ENCODE assay signal across 23 cellular contexts in the genomic region with DNA sequence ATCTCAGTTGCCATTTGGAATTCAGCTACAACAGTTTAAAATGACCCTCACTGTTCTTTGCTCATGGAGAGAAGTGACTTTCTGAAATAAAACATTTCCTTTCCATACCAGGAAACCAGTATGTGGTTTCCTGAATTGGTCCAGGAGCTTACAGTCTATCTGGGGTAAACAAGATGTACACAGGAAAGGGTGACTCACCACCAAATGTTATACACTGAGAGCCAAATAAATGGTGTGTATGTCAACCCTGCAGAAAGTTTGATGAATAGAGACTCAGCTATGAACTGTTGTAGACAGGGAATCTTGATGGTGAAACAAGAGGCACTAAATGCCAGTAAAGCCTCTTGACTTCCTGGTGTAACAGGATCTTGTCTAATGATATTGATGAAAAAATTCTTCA.
DNase-seq lines count a peak whose midpoint lies in the region; ATAC-seq and TF ChIP-seq lines count a peak whose summit lies in the region.
"Had no signal": no experiment of that assay in that cellular context is flagged by ENCODE, and none has a peak within 500 bp of the region (broad histone marks: within the 10 kb centered on the region; RNA-seq: fewer than 3 reads in every experiment).

No MANE protein-coding gene starts in this region.

- H3K9me3 Mint-ChIP-seq in activated T-helper 17 cell treated with anti-CD3 and anti-CD28 coated beads, Interleukin-2, amount 50 U/mL, for 72 hours: no peaks in the 10 kb centered on the region
- H3K9me3 Mint-ChIP-seq: CD4-positive, alpha-beta T cell; type B pancreatic cell had no signal

- TF ChIP-seq CTCF in fibroblast of pulmonary artery (IDR thresholded peaks at IDR 0.05; ENCODE audit: low read length, missing control alignments): no peak

- DNase-seq in Daoy (ENCODE audit: low read depth) (peak; percentile 4), fibroblast of pulmonary artery (ENCODE audit: low read depth) (peak; percentile 68), cerebellar nuclear complex (lab: John Stamatoyannopoulos, UW) (no peak)
- no peak for DNase-seq in stimulated activated CD8-positive, alpha-beta memory T cell treated with anti-CD3 and anti-CD28 coated beads, Interleukin-4, amount 100 ng/mL, for 48 hours
- DNase-seq: CD4-positive, alpha-beta T cell; DMS79; glutamatergic neuron; H7; KG1; NCI-H1092; NCI-H2081 treated with DMSO at 0.1 percent for 48 hours; NCI-H446 treated with DMSO at 0.1 percent for 48 hours; stimulated activated CD4-positive, alpha-beta T cell treated with anti-CD3 and anti-CD28 coated beads, Interleukin-2, amount 100 ng/mL, for 48 hours; stomach; T1000 had no signal

- ATAC-seq in activated T-helper 17 cell treated with anti-CD3 and anti-CD28 coated beads, Interleukin-2, amount 50 U/mL, for 72 hours (replicated peaks): peak; percentile 39
- ATAC-seq in GM21381 (IDR thresholded peaks at IDR 0.05; ENCODE audit: unreplicated experiment): no peak
- ATAC-seq in HG02798 (IDR thresholded peaks at IDR 0.05; ENCODE audit: poor library complexity, unreplicated experiment): no peak
- ATAC-seq: left lobe of liver had no signal

- H3K27me3 Mint-ChIP-seq in activated T-helper 17 cell treated with anti-CD3 and anti-CD28 coated beads, Interleukin-2, amount 50 U/mL, for 72 hours: no peaks in the 10 kb centered on the region
- H3K27me3 Mint-ChIP-seq: CD4-positive, alpha-beta T cell; type B pancreatic cell had no signal

- peaks cover 85% of the 10 kb centered on the region for H3K27me3 ChIP-seq in BLaER1

- H3K36me3 ChIP-seq in BLaER1: no peaks in the 10 kb centered on the region
- H3K36me3 ChIP-seq: stomach had no signal

- peaks cover 11% of the 10 kb centered on the region; the same call in 1 of the 2 replicates for H3K9me3 ChIP-seq in BLaER1

- no peaks in the 10 kb centered on the region for H4K20me1 ChIP-seq in BLaER1

- no peak overlapping the region for H3K27ac Mint-ChIP-seq in activated T-helper 17 cell treated with anti-CD3 and anti-CD28 coated beads, Interleukin-2, amount 50 U/mL, for 72 hours
- H3K27ac Mint-ChIP-seq: CD4-positive, alpha-beta T cell had no signal

- peak overlapping the region; percentile 65 for H3K4me2 ChIP-seq in BLaER1
- H3K4me2 ChIP-seq: smooth muscle cell had no signal

- H3K4me1 ChIP-seq in BLaER1: peaks cover 24% of the 10 kb centered on the region
- H3K4me1 ChIP-seq: stomach had no signal

- no peaks in the 10 kb centered on the region for H3K36me3 Mint-ChIP-seq in activated T-helper 17 cell treated with anti-CD3 and anti-CD28 coated beads, Interleukin-2, amount 50 U/mL, for 72 hours (ENCODE audit: low read depth)

- H3K4me1 Mint-ChIP-seq in activated T-helper 17 cell treated with anti-CD3 and anti-CD28 coated beads, Interleukin-2, amount 50 U/mL, for 72 hours: peaks cover 4% of the 10 kb centered on the region

- no peak overlapping the region for H3K4me3 ChIP-seq in BLaER1
- no peak overlapping the region for H3K4me3 ChIP-seq in fibroblast of pulmonary artery (replicated peaks; ENCODE audit: low read depth, low read length)
- H3K4me3 ChIP-seq: smooth muscle cell, stomach had no signal

- H3K27ac ChIP-seq in BLaER1: no peak overlapping the region
- H3K27ac ChIP-seq: RWPE1, stomach had no signal

- no peak overlapping the region for H3K9ac ChIP-seq in BLaER1

- H3K4me3 Mint-ChIP-seq in activated T-helper 17 cell treated with anti-CD3 and anti-CD28 coated beads, Interleukin-2, amount 50 U/mL, for 72 hours: no peak overlapping the region
- H3K4me3 Mint-ChIP-seq: CD4-positive, alpha-beta T cell; type B pancreatic cell had no signal

Comparison
In these comparisons a context has a peak if more than half of its experiments do, and no peak if none do; other contexts are left out.
1. DNase-seq: peak in Daoy (single experiment) and fibroblast of pulmonary artery (single experiment); none in stimulated activated CD8-positive, alpha-beta memory T cell treated with anti-CD3 and anti-CD28 coated beads, Interleukin-4, amount 100 ng/mL, for 48 hours (single experiment) and cerebellar nuclear complex (0 of 2).